15 cellular contexts compared by ENCODE assay signal in genomic region chr3:60755094-60755493, GRCh38.
A peak's percentile ranks its signal among the peaks of the same experiment; 100 is the strongest.
DNase-seq lines count a peak whose midpoint lies in the region; ATAC-seq and TF ChIP-seq lines count a peak whose summit lies in the region.
"Had no signal": no experiment of that assay in that cellular context is flagged by ENCODE, and none has a peak within 500 bp of the region (broad histone marks: within the 10 kb centered on the region; RNA-seq: fewer than 3 reads in every experiment).

No MANE protein-coding gene starts in this region.

- H3K4me1 Mint-ChIP-seq in CD14-positive monocyte: peaks cover 48% of the 10 kb centered on the region
- peaks cover 16% of the 10 kb centered on the region for H3K4me1 Mint-ChIP-seq in T-helper 2 cell treated with Interferon-gamma antibody and Interleukin-4, amounts not matched to agents 5 μg/mL and 100 μg/mL, for 36 hours (ENCODE audit: low read depth)
- H3K4me1 Mint-ChIP-seq: activated CD4-positive, alpha-beta T cell treated with anti-CD3 and anti-CD28 coated beads for 36 hours had no signal

- H3K27ac ChIP-seq in Peyer's patch: no peak overlapping the region
- H3K27ac ChIP-seq: colonic mucosa, heart left ventricle, RWPE1 had no signal

- no peaks in the 10 kb centered on the region for H3K36me3 ChIP-seq in Peyer's patch
- H3K36me3 ChIP-seq: colonic mucosa, heart left ventricle had no signal

- intact Hi-C loops in CD14-positive monocyte (cut with micrococcal nuclease): no loop called here

- no peak for TF ChIP-seq POLR2A in Peyer's patch (IDR thresholded peaks at IDR 0.05)

- no peak for ATAC-seq in activated naive CD4-positive, alpha-beta T cell treated with anti-CD3 and anti-CD28 coated beads, Interleukin-2, amount 50 U/mL, for 72 hours
- ATAC-seq: activated CD4-positive, alpha-beta T cell treated with anti-CD3 and anti-CD28 coated beads for 36 hours; heart left ventricle had no signal

- TF ChIP-seq CTCF in CD14-positive monocyte (IDR thresholded peaks at IDR 0.05) (peak; percentile 12), Peyer's patch (IDR thresholded peaks at IDR 0.05) (no peak)

- no peak overlapping the region for H3K4me3 Mint-ChIP-seq in CD14-positive monocyte
- no peak overlapping the region for H3K4me3 Mint-ChIP-seq in T-helper 2 cell treated with Interferon-gamma antibody and Interleukin-4, amounts not matched to agents 5 μg/mL and 100 μg/mL, for 36 hours
- H3K4me3 Mint-ChIP-seq: activated CD4-positive, alpha-beta T cell treated with anti-CD3 and anti-CD28 coated beads for 36 hours had no signal

- peaks cover 0 to 3% (median 0%) of the 10 kb centered on the region in 4 donors for H3K9me3 ChIP-seq in Peyer's patch
- H3K9me3 ChIP-seq: colonic mucosa had no signal

- DNase-seq in CD14-positive monocyte (ENCODE audit: low spot score) (no peak), H4 (ENCODE audit: low spot score) (peak; percentile 12), SK-N-DZ (ENCODE audit: low spot score) (peak; percentile 29), left kidney (ENCODE audit: low read depth, low spot score) (peak; percentile 55), amniotic stem cell (lab: John Stamatoyannopoulos, UW) (no peak), Peyer's patch (no peak)
- DNase-seq in T-helper 2 cell treated with Interferon-gamma antibody and Interleukin-4, amounts not matched to agents 5 μg/mL and 100 μg/mL, for 36 hours (ENCODE audit: low spot score): no peak
- no peak for DNase-seq in activated naive CD4-positive, alpha-beta T cell treated with anti-CD3 and anti-CD28 coated beads, Interleukin-2, amount 50 U/mL, for 72 hours (ENCODE audit: low spot score in 2 of 2)
- DNase-seq: activated CD4-positive, alpha-beta T cell treated with anti-CD3 and anti-CD28 coated beads for 36 hours; Calu3; colonic mucosa; heart left ventricle; NCI-H1436 had no signal

- peaks cover 7 to 19% (median 16%) of the 10 kb centered on the region in 7 donors for H3K9me3 Mint-ChIP-seq in CD14-positive monocyte
- H3K9me3 Mint-ChIP-seq in T-helper 2 cell treated with Interferon-gamma antibody and Interleukin-4, amounts not matched to agents 5 μg/mL and 100 μg/mL, for 36 hours: peaks cover 19% of the 10 kb centered on the region
- H3K9me3 Mint-ChIP-seq in activated naive CD4-positive, alpha-beta T cell treated with anti-CD3 and anti-CD28 coated beads, Interleukin-2, amount 50 U/mL, for 72 hours: peaks cover 15 to 21% of the 10 kb centered on the region in 2 donors

- H3K27me3 Mint-ChIP-seq in CD14-positive monocyte (ENCODE audit: low read depth in 3 of 3): no peaks in the 10 kb centered on the region
- H3K27me3 Mint-ChIP-seq in T-helper 2 cell treated with Interferon-gamma antibody and Interleukin-4, amounts not matched to agents 5 μg/mL and 100 μg/mL, for 36 hours (ENCODE audit: low read depth): peaks cover 2% of the 10 kb centered on the region
- H3K27me3 Mint-ChIP-seq: activated CD4-positive, alpha-beta T cell treated with anti-CD3 and anti-CD28 coated beads for 36 hours had no signal

- no peaks in the 10 kb centered on the region for H3K27me3 ChIP-seq in Peyer's patch
- H3K27me3 ChIP-seq: colonic mucosa, heart left ventricle had no signal

- peaks cover 0 to 4% of the 10 kb centered on the region in 2 donors for H3K36me3 Mint-ChIP-seq in CD14-positive monocyte
- peaks cover 4% of the 10 kb centered on the region for H3K36me3 Mint-ChIP-seq in T-helper 2 cell treated with Interferon-gamma antibody and Interleukin-4, amounts not matched to agents 5 μg/mL and 100 μg/mL, for 36 hours (ENCODE audit: low read depth)
- peaks cover 10 to 18% of the 10 kb centered on the region in 2 donors for H3K36me3 Mint-ChIP-seq in activated naive CD4-positive, alpha-beta T cell treated with anti-CD3 and anti-CD28 coated beads, Interleukin-2, amount 50 U/mL, for 72 hours

- H3K4me3 ChIP-seq in Peyer's patch: no peak overlapping the region
- H3K4me3 ChIP-seq: colonic mucosa, heart left ventricle, skin epidermis had no signal

- no peak overlapping the region for H3K27ac Mint-ChIP-seq in CD14-positive monocyte
- H3K27ac Mint-ChIP-seq in T-helper 2 cell treated with Interferon-gamma antibody and Interleukin-4, amounts not matched to agents 5 μg/mL and 100 μg/mL, for 36 hours: no peak overlapping the region
- H3K27ac Mint-ChIP-seq in activated naive CD4-positive, alpha-beta T cell treated with anti-CD3 and anti-CD28 coated beads, Interleukin-2, amount 50 U/mL, for 72 hours: no peak overlapping the region
- H3K27ac Mint-ChIP-seq: activated CD4-positive, alpha-beta T cell treated with anti-CD3 and anti-CD28 coated beads for 36 hours had no signal

- no peaks in the 10 kb centered on the region for H3K4me1 ChIP-seq in Peyer's patch
- H3K4me1 ChIP-seq: colonic mucosa had no signal

Comparison
In these comparisons a context has a peak if more than half of its experiments do, and no peak if none do; other contexts are left out.
1. DNase-seq: peak in H4 (single experiment), SK-N-DZ (single experiment) and left kidney (single experiment); none in CD14-positive monocyte (single experiment), T-helper 2 cell treated with Interferon-gamma antibody and Interleukin-4, amounts not matched to agents 5 μg/mL and 100 μg/mL, for 36 hours (single experiment), amniotic stem cell (single experiment), activated naive CD4-positive, alpha-beta T cell treated with anti-CD3 and anti-CD28 coated beads, Interleukin-2, amount 50 U/mL, for 72 hours (0 of 2) and Peyer's patch (0 of 3).